Comparison of ENCODE assay signal across 18 cellular contexts in the genomic region with DNA sequence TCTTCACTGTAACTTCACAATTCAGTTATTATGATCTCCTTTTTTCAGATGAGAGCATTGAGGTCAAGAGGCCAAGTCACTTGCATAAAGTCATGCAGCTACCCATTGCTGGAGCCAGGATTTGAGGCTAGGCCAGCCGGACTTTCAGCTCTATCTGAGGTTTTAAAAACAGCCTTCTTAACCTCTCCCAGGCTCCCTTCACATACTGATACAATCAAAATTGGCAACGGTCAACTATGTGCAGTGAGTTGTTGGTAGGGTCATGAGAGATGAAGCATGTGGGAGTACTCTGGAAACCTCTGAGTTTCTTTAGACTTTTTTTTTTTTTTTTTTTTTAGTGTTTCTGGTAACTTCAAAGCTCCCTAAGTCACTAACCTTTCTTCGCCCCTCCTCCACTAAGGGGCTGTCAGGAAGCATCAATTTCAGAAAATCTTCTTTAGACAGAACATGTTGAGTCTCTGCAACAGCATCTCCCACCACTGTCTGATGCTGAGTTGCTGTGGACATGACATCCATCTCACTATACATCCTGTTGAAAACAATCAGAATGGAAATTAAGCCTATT.
"Had no signal": no experiment of that assay in that cellular context is flagged by ENCODE, and none has a peak within 500 bp of the region (broad histone marks: within the 10 kb centered on the region; RNA-seq: fewer than 3 reads in every experiment).

No MANE protein-coding gene starts in this region.

- H3K9me3 ChIP-seq: ovary, tibial artery had no signal

- FAIRE-seq: endothelial cell of umbilical vein, keratinocyte, urothelium cell line had no signal

- H3K36me3 ChIP-seq: ovary, WERI-Rb-1 had no signal

- H3K4me3 ChIP-seq: ovary, tibial artery had no signal

- H3K4me1 Mint-ChIP-seq: stimulated activated naive B cell treated with anti-CD40 and anti-IgM and Interleukin-4, amounts not matched to agents 10 μg/mL and 1 μg/mL and 100 μg/mL, for 72 hours; T-helper 17 cell had no signal

- H3K27me3 ChIP-seq: ovary had no signal

- H3K4me3 Mint-ChIP-seq: activated T-cell treated with anti-CD3 and anti-CD28 coated beads, Interleukin-2, amount 50 U/mL, for 4 hours; brain; stimulated activated naive B cell treated with anti-CD40 and anti-IgM and Interleukin-4, amounts not matched to agents 10 μg/mL and 1 μg/mL and 100 μg/mL, for 72 hours; T-helper 17 cell had no signal

- H3K27ac Mint-ChIP-seq: activated naive CD4-positive, alpha-beta T cell treated with anti-CD3 and anti-CD28 coated beads, Interleukin-2, amount 50 U/mL, for 72 hours; stimulated activated naive B cell treated with anti-CD40 and anti-IgM and Interleukin-4, amounts not matched to agents 10 μg/mL and 1 μg/mL and 100 μg/mL, for 72 hours; T-helper 17 cell had no signal

- ATAC-seq: activated naive CD4-positive, alpha-beta T cell treated with anti-CD3 and anti-CD28 coated beads, Interleukin-2, amount 50 U/mL, for 72 hours; activated T-cell treated with anti-CD3 and anti-CD28 coated beads, Interleukin-2, amount 50 U/mL, for 4 hours; stimulated activated naive B cell treated with anti-CD40 and anti-IgM and Interleukin-4, amounts not matched to agents 10 μg/mL and 1 μg/mL and 100 μg/mL, for 72 hours; T-helper 17 cell had no signal

- DNase-seq: activated CD4-positive, alpha-beta T cell treated with anti-CD3 and anti-CD28 coated beads, Interleukin-2, amount 50 U/mL, for 48 hours; activated effector memory CD4-positive, alpha-beta T cell treated with anti-CD3 and anti-CD28 coated beads, Interleukin-2, amount 50 U/mL, for 16 hours; activated T-cell treated with anti-CD3 and anti-CD28 coated beads, Interleukin-2, amount 50 U/mL, for 4 hours; amniotic stem cell; cortex of kidney; effector CD8-positive, alpha-beta T cell; hippocampal formation; mesendoderm; ovary; stimulated activated naive B cell treated with anti-CD40 and anti-IgM and Interleukin-4, amounts not matched to agents 10 μg/mL and 1 μg/mL and 100 μg/mL, for 72 hours; T-helper 17 cell; tibial artery; WERI-Rb-1 had no signal

- H3K27me3 Mint-ChIP-seq: brain; stimulated activated naive B cell treated with anti-CD40 and anti-IgM and Interleukin-4, amounts not matched to agents 10 μg/mL and 1 μg/mL and 100 μg/mL, for 72 hours had no signal

- H3K27ac ChIP-seq: ovary, tibial artery, WERI-Rb-1 had no signal

- H3K9me3 Mint-ChIP-seq: activated naive CD4-positive, alpha-beta T cell treated with anti-CD3 and anti-CD28 coated beads, Interleukin-2, amount 50 U/mL, for 72 hours; activated T-cell treated with anti-CD3 and anti-CD28 coated beads, Interleukin-2, amount 50 U/mL, for 4 hours; brain; stimulated activated naive B cell treated with anti-CD40 and anti-IgM and Interleukin-4, amounts not matched to agents 10 μg/mL and 1 μg/mL and 100 μg/mL, for 72 hours had no signal

- H3K36me3 Mint-ChIP-seq: activated naive CD4-positive, alpha-beta T cell treated with anti-CD3 and anti-CD28 coated beads, Interleukin-2, amount 50 U/mL, for 72 hours; stimulated activated naive B cell treated with anti-CD40 and anti-IgM and Interleukin-4, amounts not matched to agents 10 μg/mL and 1 μg/mL and 100 μg/mL, for 72 hours had no signal
